13 cellular contexts compared by ENCODE assay signal in genomic region chr1:8097908-8098307, GRCh38.
DNase-seq lines count a peak whose midpoint lies in the region; ATAC-seq and TF ChIP-seq lines count a peak whose summit lies in the region.
"Had no signal": no experiment of that assay in that cellular context is flagged by ENCODE, and none has a peak within 500 bp of the region (broad histone marks: within the 10 kb centered on the region; RNA-seq: fewer than 3 reads in every experiment).

No MANE protein-coding gene starts in this region.

- H3K4me2 ChIP-seq in OCI-LY7 (ENCODE audit: low read length) (peak overlapping the region; percentile 63), fibroblast of lung (ENCODE audit: extremely low read depth, insufficient read depth, low read length) (peak overlapping the region; percentile 49)

- TF ChIP-seq CTCF in OCI-LY7 (conservative IDR thresholded peaks at IDR 0.05; ENCODE audit: low read length) (no peak), fibroblast of lung (conservative IDR thresholded peaks at IDR 0.05 in 1 of 2, IDR thresholded peaks at IDR 0.05 in 1 of 2; ENCODE audit: low read depth in 1 of 2, low read length in 2 of 2) (no peak)

- H3K4me1 ChIP-seq in OCI-LY7 (ENCODE audit: insufficient read depth, low read length, poor library complexity, severe bottlenecking) (peaks cover 26% of the 10 kb centered on the region), fibroblast of lung (ENCODE audit: control insufficient read depth, extremely low read depth, insufficient read depth, low read length) (peaks cover 28% of the 10 kb centered on the region)

- H3K4me3 ChIP-seq in OCI-LY7 (ENCODE audit: low read depth, low read length, poor library complexity, severe bottlenecking) (peak overlapping the region; percentile 26), fibroblast of lung (replicated peaks in 1 of 4; ENCODE audit: control extremely low read depth in 1 of 4, insufficient read depth in 1 of 4, low read depth in 3 of 4, low read length in 4 of 4) (no peak overlapping the region)

- H3K9me3 Mint-ChIP-seq in stimulated activated effector memory CD8-positive, alpha-beta T cell treated with anti-CD3 and anti-CD28 coated beads, Interleukin-12 subunit alpha, Interleukin-12 subunit beta, amount 100 ng/mL, for 72 hours = no peaks in the 10 kb centered on the region
- H3K9me3 Mint-ChIP-seq: T-helper 1 cell treated with Interleukin-12 subunit alpha and Interleukin-12 subunit beta and Interleukin-4 antibody, amounts not matched to agents 30 μg/mL and 1 μg/mL, for 36 hours had no signal

- intact Hi-C loops in OCI-LY7 (cut with micrococcal nuclease; ENCODE audit: unreplicated experiment) = no loop called here

- H2AFZ ChIP-seq in OCI-LY7 (ENCODE audit: low read length) (peak overlapping the region; percentile 63), fibroblast of lung (ENCODE audit: low read length) (no peak overlapping the region)

- H4K20me1 ChIP-seq in OCI-LY7 (ENCODE audit: insufficient read depth, low read length) = no peaks in the 10 kb centered on the region
- H4K20me1 ChIP-seq in fibroblast of lung (ENCODE audit: control insufficient read depth, extremely low read depth, insufficient read depth, low read length) = no peaks in the 10 kb centered on the region

- CTCF ChIA-PET in OCI-LY7 (lab: Charles Lee; ENCODE audit: unreplicated experiment) = no interaction called here

- ATAC-seq in stimulated activated effector memory CD8-positive, alpha-beta T cell treated with anti-CD3 and anti-CD28 coated beads, Interleukin-12 subunit alpha, Interleukin-12 subunit beta, amount 100 ng/mL, for 72 hours = no peak

- peak; percentile 50 for DNase-seq in NCI-H1092 treated with DMSO at 0.1 percent for 48 hours (lab: John Stamatoyannopoulos, UW)
- DNase-seq in NCI-H1092 (lab: John Stamatoyannopoulos, UW) = no peak
- no peak for DNase-seq in OCI-LY7 (ENCODE audit: low spot score)
- DNase-seq in fibroblast of lung (ENCODE audit: low read depth in 2 of 2) = no peak
- no peak for DNase-seq in stimulated activated effector memory CD8-positive, alpha-beta T cell treated with anti-CD3 and anti-CD28 coated beads, Interleukin-12 subunit alpha, Interleukin-12 subunit beta, amount 100 ng/mL, for 72 hours (ENCODE audit: low spot score in 2 of 2)
- no peak for DNase-seq in NCI-H2171 treated with DMSO at 0.1 percent for 48 hours (lab: John Stamatoyannopoulos, UW)
- no peak for DNase-seq in HT-29 (ENCODE audit: low spot score)
- DNase-seq in hepatic stellate cell (ENCODE audit: low spot score) = no peak
- DNase-seq: 8988T; activated effector memory CD4-positive, alpha-beta T cell treated with Interleukin-2 at 50 U/mL for 16 hours; mesendoderm; NCI-H1930 had no signal

- H3K4me1 Mint-ChIP-seq in stimulated activated effector memory CD8-positive, alpha-beta T cell treated with anti-CD3 and anti-CD28 coated beads, Interleukin-12 subunit alpha, Interleukin-12 subunit beta, amount 100 ng/mL, for 72 hours = peaks cover 43% of the 10 kb centered on the region

- H3K36me3 ChIP-seq in OCI-LY7 (ENCODE audit: insufficient read depth, low read length) (no peaks in the 10 kb centered on the region), fibroblast of lung (ENCODE audit: control insufficient read depth, insufficient read depth, low read length) (no peaks in the 10 kb centered on the region)

- no peaks in the 10 kb centered on the region for H3K27me3 ChIP-seq in fibroblast of lung (ENCODE audit: control insufficient read depth, insufficient read depth, low read length)

- H3K27ac ChIP-seq in OCI-LY7 (ENCODE audit: low read depth, low read length, poor library complexity, severe bottlenecking) = peak overlapping the region; percentile 37
- H3K27ac ChIP-seq in fibroblast of lung (ENCODE audit: insufficient read depth, low read length) = peak overlapping the region; percentile 93

- H3K27ac Mint-ChIP-seq in stimulated activated effector memory CD8-positive, alpha-beta T cell treated with anti-CD3 and anti-CD28 coated beads, Interleukin-12 subunit alpha, Interleukin-12 subunit beta, amount 100 ng/mL, for 72 hours = no peak overlapping the region

- H3K79me2 ChIP-seq in OCI-LY7 (ENCODE audit: insufficient read depth, low read depth, low read length) (no peaks in the 10 kb centered on the region), fibroblast of lung (ENCODE audit: control insufficient read depth, insufficient read depth, low read length) (no peaks in the 10 kb centered on the region)

- no peaks in the 10 kb centered on the region for H3K36me3 Mint-ChIP-seq in stimulated activated effector memory CD8-positive, alpha-beta T cell treated with anti-CD3 and anti-CD28 coated beads, Interleukin-12 subunit alpha, Interleukin-12 subunit beta, amount 100 ng/mL, for 72 hours

- H3K4me3 Mint-ChIP-seq in stimulated activated effector memory CD8-positive, alpha-beta T cell treated with anti-CD3 and anti-CD28 coated beads, Interleukin-12 subunit alpha, Interleukin-12 subunit beta, amount 100 ng/mL, for 72 hours = peak overlapping the region; percentile 63

- BruUV-seq in OCI-LY7 (replicated peaks; lab: Mats Ljungman, UMichigan) = no TSS peak

- no peak overlapping the region for H3K9ac ChIP-seq in fibroblast of lung (ENCODE audit: insufficient read depth, low read length)

- POLR2A ChIA-PET in OCI-LY7 (lab: Charles Lee) = interaction anchor here (0.7 kb wide), 4 partner anchors 20 to 1333 kb away, joined by 3 to 5 read pairs (median 4); no protein-coding TSS in a partner anchor

- H3K9me3 ChIP-seq in OCI-LY7 (ENCODE audit: low read length) = no peaks in the 10 kb centered on the region
- no peaks in the 10 kb centered on the region for H3K9me3 ChIP-seq in fibroblast of lung (ENCODE audit: control insufficient read depth, insufficient read depth, low read depth, low read length)

- no peaks in the 10 kb centered on the region for H3K9me2 ChIP-seq in OCI-LY7 (ENCODE audit: insufficient read depth, low read length)
